Comparison of ENCODE assay signal across 25 cellular contexts in genomic region chr13:34647379-34647778, GRCh38.
"Had no signal": no experiment of that assay in that cellular context is flagged by ENCODE, and none has a peak within 500 bp of the region (broad histone marks: within the 10 kb centered on the region; RNA-seq: fewer than 3 reads in every experiment).

No MANE protein-coding gene starts in this region.

- FAIRE-seq: colon, islet of Langerhans had no signal

- H3K4me1 ChIP-seq: breast epithelium, gastrocnemius medialis, left ventricle myocardium inferior, prostate gland, suprapubic skin, tibial artery, upper lobe of right lung had no signal

- DNase-seq: activated B cell treated with CpG ODN at 0.5 μM for 24 hours; activated CD4-positive, alpha-beta T cell treated with anti-CD3 and anti-CD28 coated beads, Interleukin-2, amount 50 U/mL, for 1 hour; activated CD8-positive, alpha-beta T cell treated with anti-CD3 and anti-CD28 coated beads for 36 hours; activated gamma-delta T cell treated with Interleukin-2 at 50 U/mL for 16 hours; activated naive CD4-positive, alpha-beta T cell treated with anti-CD3 and anti-CD28 coated beads, Interleukin-2, amount 50 U/mL, for 16 hours; activated T-cell treated with anti-CD3 and anti-CD28 coated beads, Interleukin-2, amount 50 U/mL, for 4 hours; dermis blood vessel endothelial cell; effector CD4-positive, alpha-beta T cell; gastrocnemius medialis; glutamatergic neuron; left ventricle myocardium inferior; ovary; stimulated activated CD4-positive, alpha-beta T cell treated with anti-CD3 and anti-CD28 coated beads, Interleukin-15, amount 100 ng/mL, for 24 hours; stimulated activated CD4-positive, alpha-beta T cell treated with anti-CD3 and anti-CD28 coated beads, Interleukin-2, amount 100 ng/mL, for 24 hours; stimulated activated naive CD4-positive, alpha-beta T cell; T-helper 2 cell; tibial artery; upper lobe of right lung had no signal

- H3K27ac ChIP-seq: breast epithelium, gastrocnemius medialis, left ventricle myocardium inferior, ovary, prostate gland, suprapubic skin, tibial artery, upper lobe of right lung had no signal

- H3K27me3 ChIP-seq: breast epithelium, gastrocnemius medialis, ovary, suprapubic skin, tibial artery, upper lobe of right lung had no signal

- H3K36me3 ChIP-seq: breast epithelium, gastrocnemius medialis, left ventricle myocardium inferior, ovary, prostate gland, suprapubic skin, tibial artery, upper lobe of right lung had no signal

- H3K9me3 ChIP-seq: breast epithelium, gastrocnemius medialis, ovary, prostate gland, suprapubic skin, tibial artery, upper lobe of right lung had no signal

- H3K4me3 ChIP-seq: breast epithelium, gastrocnemius medialis, left ventricle myocardium inferior, lung, ovary, prostate gland, suprapubic skin, tibial artery, upper lobe of right lung had no signal

- ATAC-seq: activated CD8-positive, alpha-beta T cell treated with anti-CD3 and anti-CD28 coated beads for 36 hours; activated T-cell treated with anti-CD3 and anti-CD28 coated beads, Interleukin-2, amount 50 U/mL, for 4 hours; activated T-helper 17 cell treated with anti-CD3 and anti-CD28 coated beads, Interleukin-2, amount 50 U/mL, for 72 hours; gastrocnemius medialis; upper lobe of right lung had no signal
